Comparison of ENCODE assay signal across 23 cellular contexts in genomic region chr6:104606361-104606760, GRCh38.
DNase-seq lines count a peak whose midpoint lies in the region; ATAC-seq and TF ChIP-seq lines count a peak whose summit lies in the region.
"Had no signal": no experiment of that assay in that cellular context is flagged by ENCODE, and none has a peak within 500 bp of the region (broad histone marks: within the 10 kb centered on the region; RNA-seq: fewer than 3 reads in every experiment).

No MANE protein-coding gene starts in this region.

- H3K4me2 ChIP-seq in neural progenitor cell, result peak overlapping the region; percentile 29

- ATAC-seq in WTC11, result peak; percentile 91
- ATAC-seq: gastrocnemius medialis, T-cell had no signal

- H3K36me3 ChIP-seq in neural progenitor cell, result no peaks in the 10 kb centered on the region
- H3K36me3 ChIP-seq: cardiac muscle cell, gastrocnemius medialis, HAP-1, stomach, upper lobe of left lung had no signal

- H2AFZ ChIP-seq in neural progenitor cell (replicated peaks), result no peak overlapping the region

- CTCF ChIA-PET in WTC11 (lab: Charles Lee), result interaction anchor here (0.6 to 1.3 kb wide), 2 partner anchors 9 to 382 kb away, joined by 3 read pairs; no protein-coding TSS in a partner anchor

- no peaks in the 10 kb centered on the region for H4K20me1 ChIP-seq in neural progenitor cell (ENCODE audit: low read depth)

- no peaks in the 10 kb centered on the region for H3K9me3 ChIP-seq in neural progenitor cell (ENCODE audit: low read depth)
- H3K9me3 ChIP-seq: gastrocnemius medialis, HAP-1, stomach, upper lobe of left lung had no signal

- no peak overlapping the region for H3K9ac ChIP-seq in neural progenitor cell

- no peaks in the 10 kb centered on the region for H3K36me3 Mint-ChIP-seq in WTC11
- no peaks in the 10 kb centered on the region for H3K36me3 Mint-ChIP-seq in neural progenitor cell
- H3K36me3 Mint-ChIP-seq: T-cell had no signal

- 0 out of 2 replicates have a peak, but pooled peaks cover 2% of the 10 kb centered on the region for H3K4me1 Mint-ChIP-seq in WTC11
- peaks cover 29% of the 10 kb centered on the region for H3K4me1 Mint-ChIP-seq in neural progenitor cell
- H3K4me1 Mint-ChIP-seq: nephron progenitor cell, T-cell had no signal

- no peaks in the 10 kb centered on the region for H3K27me3 ChIP-seq in neural progenitor cell
- H3K27me3 ChIP-seq: cardiac muscle cell, dorsolateral prefrontal cortex, gastrocnemius medialis, stomach, upper lobe of left lung had no signal

- no peaks in the 10 kb centered on the region for H3F3A ChIP-seq in neural progenitor cell (ENCODE audit: low read depth)

- peak; percentile 58 for DNase-seq in DMS153 (lab: John Stamatoyannopoulos, UW)
- DNase-seq in DMS153 treated with DMSO at 0.1 percent for 48 hours (lab: John Stamatoyannopoulos, UW; ENCODE audit: unreplicated experiment), result no peak
- peak; percentile 13 for DNase-seq in NCI-H146 treated with DMSO at 0.1 percent for 48 hours (lab: John Stamatoyannopoulos, UW; ENCODE audit: unreplicated experiment)
- no peak for DNase-seq in WTC11 (ENCODE audit: low spot score)
- DNase-seq in neural progenitor cell (ENCODE audit: low spot score), result peak; percentile 79
- DNase-seq in T-helper 9 cell, result no peak
- no peak for DNase-seq in activated CD8-positive, alpha-beta memory T cell treated with anti-CD3 and anti-CD28 coated beads, Interleukin-2, amount 50 U/mL, for 4 hours
- no peak for DNase-seq in DMS 273 (lab: John Stamatoyannopoulos, UW; ENCODE audit: unreplicated experiment)
- DNase-seq: activated CD4-positive, alpha-beta T cell treated with anti-CD3 and anti-CD28 coated beads, Interleukin-2, amount 10 ng/mL, durations not matched to agents 7 days and 5 days; amniotic stem cell; Calu3; gastrocnemius medialis; kidney glomerular epithelial cell; nephron progenitor cell; stimulated activated CD4-positive, alpha-beta T cell treated with anti-CD3 and anti-CD28 coated beads, Interleukin-2, amount 100 ng/mL, for 48 hours; stomach; T-cell; upper lobe of left lung had no signal

- peaks cover 11% of the 10 kb centered on the region for H3K4me1 ChIP-seq in neural progenitor cell
- H3K4me1 ChIP-seq: gastrocnemius medialis, HAP-1 had no signal

- H3K27ac Mint-ChIP-seq in WTC11 (no peak overlapping the region), neural progenitor cell (peak overlapping the region; percentile 46)
- H3K27ac Mint-ChIP-seq: activated CD4-positive, alpha-beta T cell treated with anti-CD3 and anti-CD28 coated beads, Interleukin-2, amount 10 ng/mL, durations not matched to agents 7 days and 5 days; nephron progenitor cell; T-cell had no signal

- no peak overlapping the region for H3K4me3 Mint-ChIP-seq in WTC11
- no peak overlapping the region for H3K4me3 Mint-ChIP-seq in neural progenitor cell
- H3K4me3 Mint-ChIP-seq: activated CD4-positive, alpha-beta T cell treated with anti-CD3 and anti-CD28 coated beads, Interleukin-2, amount 10 ng/mL, durations not matched to agents 7 days and 5 days; nephron progenitor cell; T-cell had no signal

- no peak overlapping the region for H3K4me3 ChIP-seq in neural progenitor cell
- H3K4me3 ChIP-seq: cardiac muscle cell, dorsolateral prefrontal cortex, gastrocnemius medialis, HAP-1, skin epidermis, stomach, upper lobe of left lung had no signal

- H3K27ac ChIP-seq in neural progenitor cell, result no peak overlapping the region
- H3K27ac ChIP-seq: 22Rv1, cardiac muscle cell, dorsolateral prefrontal cortex, gastrocnemius medialis, skin epidermis, stomach, upper lobe of left lung had no signal

- TF ChIP-seq CTCF in WTC11 (IDR thresholded peaks at IDR 0.05) (no peak), neural progenitor cell (IDR thresholded peaks at IDR 0.05) (no peak)

- POLR2A ChIA-PET in WTC11 (lab: Charles Lee), result no interaction called here

- no peaks in the 10 kb centered on the region for H3K79me2 ChIP-seq in neural progenitor cell (ENCODE audit: low read depth)

- no peaks in the 10 kb centered on the region for H3K27me3 Mint-ChIP-seq in WTC11 (ENCODE audit: low read depth)
- H3K27me3 Mint-ChIP-seq in neural progenitor cell (ENCODE audit: insufficient read depth, low read depth), result no peaks in the 10 kb centered on the region
- H3K27me3 Mint-ChIP-seq: activated CD4-positive, alpha-beta T cell treated with anti-CD3 and anti-CD28 coated beads, Interleukin-2, amount 10 ng/mL, durations not matched to agents 7 days and 5 days; T-cell had no signal

- H3K9me3 Mint-ChIP-seq in WTC11, result no peaks in the 10 kb centered on the region
- peaks cover 4% of the 10 kb centered on the region for H3K9me3 Mint-ChIP-seq in neural progenitor cell
- H3K9me3 Mint-ChIP-seq: activated CD4-positive, alpha-beta T cell treated with anti-CD3 and anti-CD28 coated beads, Interleukin-2, amount 10 ng/mL, durations not matched to agents 7 days and 5 days; nephron progenitor cell; T-cell had no signal

TF ChIP-seq in WTC11, 78 proteins besides CTCF, POLR2A, EP300 and RAD21 (continues in another document):
- TF ChIP-seq, protein P1, sequence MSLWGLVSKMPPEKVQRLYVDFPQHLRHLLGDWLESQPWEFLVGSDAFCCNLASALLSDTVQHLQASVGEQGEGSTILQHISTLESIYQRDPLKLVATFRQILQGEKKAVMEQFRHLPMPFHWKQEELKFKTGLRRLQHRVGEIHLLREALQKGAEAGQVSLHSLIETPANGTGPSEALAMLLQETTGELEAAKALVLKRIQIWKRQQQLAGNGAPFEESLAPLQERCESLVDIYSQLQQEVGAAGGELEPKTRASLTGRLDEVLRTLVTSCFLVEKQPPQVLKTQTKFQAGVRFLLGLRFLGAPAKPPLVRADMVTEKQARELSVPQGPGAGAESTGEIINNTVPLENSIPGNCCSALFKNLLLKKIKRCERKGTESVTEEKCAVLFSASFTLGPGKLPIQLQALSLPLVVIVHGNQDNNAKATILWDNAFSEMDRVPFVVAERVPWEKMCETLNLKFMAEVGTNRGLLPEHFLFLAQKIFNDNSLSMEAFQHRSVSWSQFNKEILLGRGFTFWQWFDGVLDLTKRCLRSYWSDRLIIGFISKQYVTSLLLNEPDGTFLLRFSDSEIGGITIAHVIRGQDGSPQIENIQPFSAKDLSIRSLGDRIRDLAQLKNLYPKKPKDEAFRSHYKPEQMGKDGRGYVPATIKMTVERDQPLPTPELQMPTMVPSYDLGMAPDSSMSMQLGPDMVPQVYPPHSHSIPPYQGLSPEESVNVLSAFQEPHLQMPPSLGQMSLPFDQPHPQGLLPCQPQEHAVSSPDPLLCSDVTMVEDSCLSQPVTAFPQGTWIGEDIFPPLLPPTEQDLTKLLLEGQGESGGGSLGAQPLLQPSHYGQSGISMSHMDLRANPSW (CRISPR knock-in tag; conservative IDR thresholded peaks at IDR 0.05; ENCODE audit: low read depth), result no peak
- TF ChIP-seq IRF1 (CRISPR knock-in tag; IDR thresholded peaks at IDR 0.05) (no peak), SMAD3 (CRISPR knock-in tag; IDR thresholded peaks at IDR 0.05; ENCODE audit: borderline replicate concordance) (no peak), ZBTB21 (CRISPR knock-in tag; IDR thresholded peaks at IDR 0.05; ENCODE audit: borderline replicate concordance) (no peak), ZNF512 (CRISPR knock-in tag; IDR thresholded peaks at IDR 0.05; ENCODE audit: borderline replicate concordance) (no peak)
- TF ChIP-seq, protein P2, sequence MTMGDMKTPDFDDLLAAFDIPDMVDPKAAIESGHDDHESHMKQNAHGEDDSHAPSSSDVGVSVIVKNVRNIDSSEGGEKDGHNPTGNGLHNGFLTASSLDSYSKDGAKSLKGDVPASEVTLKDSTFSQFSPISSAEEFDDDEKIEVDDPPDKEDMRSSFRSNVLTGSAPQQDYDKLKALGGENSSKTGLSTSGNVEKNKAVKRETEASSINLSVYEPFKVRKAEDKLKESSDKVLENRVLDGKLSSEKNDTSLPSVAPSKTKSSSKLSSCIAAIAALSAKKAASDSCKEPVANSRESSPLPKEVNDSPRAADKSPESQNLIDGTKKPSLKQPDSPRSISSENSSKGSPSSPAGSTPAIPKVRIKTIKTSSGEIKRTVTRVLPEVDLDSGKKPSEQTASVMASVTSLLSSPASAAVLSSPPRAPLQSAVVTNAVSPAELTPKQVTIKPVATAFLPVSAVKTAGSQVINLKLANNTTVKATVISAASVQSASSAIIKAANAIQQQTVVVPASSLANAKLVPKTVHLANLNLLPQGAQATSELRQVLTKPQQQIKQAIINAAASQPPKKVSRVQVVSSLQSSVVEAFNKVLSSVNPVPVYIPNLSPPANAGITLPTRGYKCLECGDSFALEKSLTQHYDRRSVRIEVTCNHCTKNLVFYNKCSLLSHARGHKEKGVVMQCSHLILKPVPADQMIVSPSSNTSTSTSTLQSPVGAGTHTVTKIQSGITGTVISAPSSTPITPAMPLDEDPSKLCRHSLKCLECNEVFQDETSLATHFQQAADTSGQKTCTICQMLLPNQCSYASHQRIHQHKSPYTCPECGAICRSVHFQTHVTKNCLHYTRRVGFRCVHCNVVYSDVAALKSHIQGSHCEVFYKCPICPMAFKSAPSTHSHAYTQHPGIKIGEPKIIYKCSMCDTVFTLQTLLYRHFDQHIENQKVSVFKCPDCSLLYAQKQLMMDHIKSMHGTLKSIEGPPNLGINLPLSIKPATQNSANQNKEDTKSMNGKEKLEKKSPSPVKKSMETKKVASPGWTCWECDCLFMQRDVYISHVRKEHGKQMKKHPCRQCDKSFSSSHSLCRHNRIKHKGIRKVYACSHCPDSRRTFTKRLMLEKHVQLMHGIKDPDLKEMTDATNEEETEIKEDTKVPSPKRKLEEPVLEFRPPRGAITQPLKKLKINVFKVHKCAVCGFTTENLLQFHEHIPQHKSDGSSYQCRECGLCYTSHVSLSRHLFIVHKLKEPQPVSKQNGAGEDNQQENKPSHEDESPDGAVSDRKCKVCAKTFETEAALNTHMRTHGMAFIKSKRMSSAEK (CRISPR knock-in tag; IDR thresholded peaks at IDR 0.05; ENCODE audit: borderline replicate concordance), result no peak

Comparison
In these comparisons a context has a peak if more than half of its experiments do, and no peak if none do; other contexts are left out.
1. DNase-seq: peak in DMS153 (single experiment), NCI-H146 treated with DMSO at 0.1 percent for 48 hours (single experiment) and neural progenitor cell (single experiment); none in DMS153 treated with DMSO at 0.1 percent for 48 hours (single experiment), WTC11 (single experiment), T-helper 9 cell (single experiment), activated CD8-positive, alpha-beta memory T cell treated with anti-CD3 and anti-CD28 coated beads, Interleukin-2, amount 50 U/mL, for 4 hours (single experiment) and DMS 273 (single experiment).